9 cellular contexts compared by ENCODE assay signal in genomic region chr14:35807131-35807961, GRCh38. TPM values are rescaled to one million over a fixed set of nuclear protein-coding genes. Genes with fewer than 3 reads are reported as not detected.
DNase-seq lines count a peak whose midpoint lies in the region; ATAC-seq, FAIRE-seq and TF ChIP-seq lines count a peak whose summit lies in the region.
"Had no signal": no experiment of that assay in that cellular context is flagged by ENCODE, and none has a peak within 500 bp of the region (broad histone marks: within the 10 kb centered on the region; RNA-seq: fewer than 3 reads in every experiment).

No MANE protein-coding gene starts in this region.

- H3K79me2 ChIP-seq in PC-9 (ENCODE audit: low read depth) (peaks cover 23% of the 10 kb centered on the region), mesendoderm (ENCODE audit: control insufficient read depth, insufficient read depth, low read length) (no peaks in the 10 kb centered on the region)

- H3K27me3 ChIP-seq in PC-9 (ENCODE audit: insufficient read depth, low read depth) (no peaks in the 10 kb centered on the region), mesendoderm (ENCODE audit: insufficient read depth, low read length, poor library complexity) (no peaks in the 10 kb centered on the region), small intestine (ENCODE audit: control insufficient read depth in 2 of 2, insufficient read depth in 2 of 2, low read length in 2 of 2) (no peaks in the 10 kb centered on the region)

- no peak overlapping the region for H2BK120ac ChIP-seq in mesendoderm (ENCODE audit: low read depth, low read length)

- POLR2A ChIA-PET in PC-9 (lab: Charles Lee; ENCODE audit: unreplicated experiment): interaction anchor here (0.5 kb wide), 1 partner anchor 19 kb away, joined by 7 read pairs; the partner anchor contains the start of gene BRMS1L

- H4K20me1 ChIP-seq in PC-9 (ENCODE audit: insufficient read depth): no peaks in the 10 kb centered on the region; the same call in 1 of the 2 replicates

- H3K4me1 ChIP-seq in PC-9 (replicated peaks; ENCODE audit: insufficient read depth) (peaks cover 9% of the 10 kb centered on the region; the same call in 1 of the 2 replicates), mesendoderm (ENCODE audit: control insufficient read depth, low read depth, low read length) (no peaks in the 10 kb centered on the region), small intestine (ENCODE audit: control insufficient read depth in 2 of 2, insufficient read depth in 1 of 2, low read depth in 1 of 2, low read length in 1 of 2) (no peaks in the 10 kb centered on the region)

- peak overlapping the region; percentile 89 for H3K4me2 ChIP-seq in PC-9
- H3K4me2 ChIP-seq in mesendoderm (ENCODE audit: low read length): no peak overlapping the region

- no peaks in the 10 kb centered on the region for H3K9me3 Mint-ChIP-seq in progenitor cell of endocrine pancreas (ENCODE audit: low read depth)

- peaks cover 15% of the 10 kb centered on the region for H3K4me1 Mint-ChIP-seq in progenitor cell of endocrine pancreas (ENCODE audit: low read depth)

- no peak for FAIRE-seq in small intestine (lab: Jason Lieb, UNC)
- FAIRE-seq: colon had no signal

- TF ChIP-seq CTCF in PC-9 (conservative IDR thresholded peaks at IDR 0.05) (no peak), epithelial cell of esophagus (IDR thresholded peaks at IDR 0.05; ENCODE audit: insufficient read depth, low read depth, low read length, missing control alignments) (no peak), progenitor cell of endocrine pancreas (IDR thresholded peaks at IDR 0.05; ENCODE audit: unreplicated experiment) (no peak)

- no peak for ATAC-seq in GM18511 (IDR thresholded peaks at IDR 0.05; ENCODE audit: unreplicated experiment)

- no peaks in the 10 kb centered on the region for H3K36me3 Mint-ChIP-seq in progenitor cell of endocrine pancreas (ENCODE audit: insufficient read depth)

- H3K27me3 Mint-ChIP-seq in progenitor cell of endocrine pancreas: no peaks in the 10 kb centered on the region

- H4K5ac ChIP-seq in mesendoderm (ENCODE audit: low read length): no peak overlapping the region

- no peaks in the 10 kb centered on the region for H3K9me2 ChIP-seq in PC-9 (ENCODE audit: insufficient read depth)

- no peak for DNase-seq in PC-9
- DNase-seq in epithelial cell of esophagus (ENCODE audit: low read depth): no peak
- no peak for DNase-seq in progenitor cell of endocrine pancreas (ENCODE audit: low spot score, unreplicated experiment)
- no peak for DNase-seq in activated gamma-delta T cell treated with Interleukin-2 at 50 U/mL for 16 hours
- DNase-seq in mesendoderm: no peak
- DNase-seq in small intestine: no peak

- H3K4ac ChIP-seq in mesendoderm (ENCODE audit: low read depth, low read length): no peak overlapping the region

- intact Hi-C loops in PC-9 (cut with micrococcal nuclease; ENCODE audit: unreplicated experiment): no loop called here

- no CpG with 5 or more reads among the region's 8 CpGs for WGBS in mesendoderm (ENCODE audit: extremely low coverage, insufficient coverage, low lambda C conversion rate)
- WGBS in small intestine, 3 donors: 34 to 53% (median 46%) methylated on average over 8 of the region's 8 CpGs

- no peak overlapping the region for H3K18ac ChIP-seq in mesendoderm (ENCODE audit: low read length)

- no peak overlapping the region for H4K8ac ChIP-seq in mesendoderm (ENCODE audit: low read depth, low read length)

- H2AFZ ChIP-seq in PC-9: no peak overlapping the region

- BruUV-seq in PC-9 (replicated peaks; lab: Mats Ljungman, UMichigan): no TSS peak

- H2BK15ac ChIP-seq in mesendoderm (replicated peaks; ENCODE audit: low read depth): no peak overlapping the region

- H2BK5ac ChIP-seq in mesendoderm (ENCODE audit: low read length): no peak overlapping the region

- no peak overlapping the region for H3K23ac ChIP-seq in mesendoderm (ENCODE audit: low read length)

- H3K36me3 ChIP-seq in PC-9 (ENCODE audit: low read depth): no peaks in the 10 kb centered on the region; the same call in 1 of the 2 replicates
- no peaks in the 10 kb centered on the region for H3K36me3 ChIP-seq in mesendoderm (ENCODE audit: control insufficient read depth, insufficient read depth, low read length)
- H3K36me3 ChIP-seq in small intestine (ENCODE audit: control insufficient read depth in 2 of 2, insufficient read depth in 2 of 2, low read length in 2 of 2): no peaks in the 10 kb centered on the region

- peak overlapping the region; percentile 57 for H3K27ac Mint-ChIP-seq in progenitor cell of endocrine pancreas

- H3K4me3 ChIP-seq in GM08714 (ENCODE audit: low read length) (peak overlapping the region; percentile 68; the same call in 1 of the 2 replicates), PC-9 (peak overlapping the region; percentile 81), epithelial cell of esophagus (ENCODE audit: low read length) (peak overlapping the region; percentile 84), mesendoderm (ENCODE audit: low read length) (no peak overlapping the region), small intestine (ENCODE audit: low read depth in 1 of 2, low read length in 2 of 2) (no peak overlapping the region)

- H3K27ac ChIP-seq in PC-9 (no peak overlapping the region), mesendoderm (ENCODE audit: low read depth, low read length) (no peak overlapping the region), small intestine (ENCODE audit: low read depth in 1 of 2, low read length in 1 of 2) (no peak overlapping the region)

- H3K9me3 ChIP-seq in PC-9 (ENCODE audit: insufficient read depth, low read depth) (no peaks in the 10 kb centered on the region), small intestine (ENCODE audit: control insufficient read depth, low read depth) (no peaks in the 10 kb centered on the region)

- H2AK5ac ChIP-seq in mesendoderm (ENCODE audit: low read length): no peak overlapping the region

- no peak overlapping the region for H3K9ac ChIP-seq in mesendoderm (ENCODE audit: low read length)

- peaks cover 7% of the 10 kb centered on the region; the same call in 1 of the 2 replicates for H3F3A ChIP-seq in PC-9 (ENCODE audit: insufficient read depth, low read depth)

- CTCF ChIA-PET in PC-9 (lab: Charles Lee): no interaction called here

- H3K79me1 ChIP-seq in mesendoderm (ENCODE audit: low read length): no peaks in the 10 kb centered on the region

- peak overlapping the region; percentile 72 for H3K4me3 Mint-ChIP-seq in progenitor cell of endocrine pancreas (ENCODE audit: low read depth)

- no peak overlapping the region for H3K56ac ChIP-seq in mesendoderm (ENCODE audit: low read length)

RNA-seq across cellular contexts. Expression of gene RALGAPA1, which starts 1.7 kb away (rescaled TPM):
- 30.0 and 36.7 TPM in 2 replicates for total RNA-seq in PC-9 (2021)
- 57.0 and 58.7 TPM in 2 replicates for total RNA-seq in progenitor cell of endocrine pancreas
- 11.2 TPM for polyA plus RNA-seq in mesendoderm (2013, experiment 1 of 2)
- polyA plus RNA-seq in mesendoderm (2013, experiment 2 of 2): 10.7 TPM
- polyA plus RNA-seq in small intestine: 10 to 100 TPM in 2 of 3 donors, 1 to 10 TPM in 1; 9.6 to 14.8 (median 11.9) TPM

RNA-seq across cellular contexts. Expression of gene BRMS1L, which starts 18.8 kb away (rescaled TPM):
- total RNA-seq in PC-9 (2021): 5.7 and 8.0 TPM in 2 replicates
- total RNA-seq in progenitor cell of endocrine pancreas: 11.6 and 13.1 TPM in 2 replicates
- 7.1 TPM for polyA plus RNA-seq in mesendoderm (2013, experiment 1 of 2)
- polyA plus RNA-seq in mesendoderm (2013, experiment 2 of 2): 7.2 TPM
- 1 to 10 TPM; 2.7 to 4.6 (median 4.0) TPM for polyA plus RNA-seq in small intestine

Comparison
In these comparisons a context has a peak if more than half of its experiments do, and no peak if none do; other contexts are left out.
1. H3K4me3 ChIP-seq: peak in GM08714 (single experiment), PC-9 (single experiment) and epithelial cell of esophagus (single experiment); none in mesendoderm (single experiment) and small intestine (0 of 2).